31 cellular contexts compared by ENCODE assay signal in genomic region chr14:39350866-39351265, GRCh38.
"Had no signal": no experiment of that assay in that cellular context is flagged by ENCODE, and none has a peak within 500 bp of the region (broad histone marks: within the 10 kb centered on the region; RNA-seq: fewer than 3 reads in every experiment).

No MANE protein-coding gene starts in this region.

- DNase-seq: activated CD4-positive, alpha-beta memory T cell treated with anti-CD3 and anti-CD28 coated beads for 36 hours; activated CD4-positive, alpha-beta T cell treated with anti-CD3 and anti-CD28 coated beads, Interleukin-2, amount 50 U/mL, for 1 hour; activated CD8-positive, alpha-beta memory T cell treated with anti-CD3 and anti-CD28 coated beads, Interleukin-2, amount 10 ng/mL, durations not matched to agents 7 days and 5 days; activated CD8-positive, alpha-beta memory T cell treated with anti-CD3 and anti-CD28 coated beads, Interleukin-2, amount 50 U/mL, for 48 hours; activated effector memory CD4-positive, alpha-beta T cell treated with anti-CD3 and anti-CD28 coated beads, Interleukin-2, amount 50 U/mL, for 16 hours; activated naive CD4-positive, alpha-beta T cell; activated T-cell treated with anti-CD3 and anti-CD28 coated beads, Interleukin-2, amount 50 U/mL, for 48 hours; adrenal gland; body of pancreas; KG1; MM.1S; MV-4-11; NCI-H1092; NCI-H1436 treated with DMSO at 0.1 percent for 48 hours; NCI-H1694 treated with DMSO at 0.1 percent for 48 hours; NCI-H2029; NCI-H2107; NCI-H2171; NCI-H446; NCI-H510A treated with DMSO at 0.1 percent for 48 hours; NCI-H526 treated with DMSO at 0.1 percent for 48 hours; NCI-H774; PC-3; Peyer's patch; RPMI8226; SHP77 treated with DMSO at 0.1 percent for 48 hours; SK-N-SH had no signal

- H3K27me3 Mint-ChIP-seq: activated CD4-positive, alpha-beta memory T cell treated with anti-CD3 and anti-CD28 coated beads for 36 hours; activated CD8-positive, alpha-beta memory T cell treated with anti-CD3 and anti-CD28 coated beads, Interleukin-2, amount 10 ng/mL, durations not matched to agents 7 days and 5 days had no signal

- FAIRE-seq: astrocyte had no signal

- ATAC-seq: activated CD8-positive, alpha-beta memory T cell treated with anti-CD3 and anti-CD28 coated beads, Interleukin-2, amount 10 ng/mL, durations not matched to agents 7 days and 5 days; activated naive CD4-positive, alpha-beta T cell treated with anti-CD3 and anti-CD28 coated beads, Interleukin-2, amount 50 U/mL, for 72 hours; body of pancreas; PC-3 had no signal

- H3K27ac Mint-ChIP-seq: activated CD4-positive, alpha-beta memory T cell treated with anti-CD3 and anti-CD28 coated beads for 36 hours; activated CD8-positive, alpha-beta memory T cell treated with anti-CD3 and anti-CD28 coated beads, Interleukin-2, amount 10 ng/mL, durations not matched to agents 7 days and 5 days; activated naive CD4-positive, alpha-beta T cell treated with anti-CD3 and anti-CD28 coated beads, Interleukin-2, amount 50 U/mL, for 72 hours; T-helper 1 cell treated with Interleukin-12 subunit alpha and Interleukin-12 subunit beta and Interleukin-4 antibody, amounts not matched to agents 30 μg/mL and 1 μg/mL, for 36 hours; T-helper 2 cell treated with Interferon-gamma antibody and Interleukin-4, amounts not matched to agents 5 μg/mL and 100 μg/mL, for 36 hours had no signal

- H3K4me3 Mint-ChIP-seq: activated CD4-positive, alpha-beta memory T cell treated with anti-CD3 and anti-CD28 coated beads for 36 hours; activated CD8-positive, alpha-beta memory T cell treated with anti-CD3 and anti-CD28 coated beads, Interleukin-2, amount 10 ng/mL, durations not matched to agents 7 days and 5 days; T-helper 1 cell treated with Interleukin-12 subunit alpha and Interleukin-12 subunit beta and Interleukin-4 antibody, amounts not matched to agents 30 μg/mL and 1 μg/mL, for 36 hours; T-helper 2 cell treated with Interferon-gamma antibody and Interleukin-4, amounts not matched to agents 5 μg/mL and 100 μg/mL, for 36 hours had no signal
